Comparison of ENCODE assay signal across 10 cellular contexts in genomic region chr12:47155457-47156166, GRCh38.
DNase-seq lines count a peak whose midpoint lies in the region; ATAC-seq and TF ChIP-seq lines count a peak whose summit lies in the region.
"Had no signal": no experiment of that assay in that cellular context is flagged by ENCODE, and none has a peak within 500 bp of the region (broad histone marks: within the 10 kb centered on the region; RNA-seq: fewer than 3 reads in every experiment).

No MANE protein-coding gene starts in this region.

- in situ Hi-C loops in mammary epithelial cell (cut with MboI; ENCODE audit: low sequenced_read_pairs in 2 of 2), result no loop called here

- no peak overlapping the region for H3K4me2 ChIP-seq in mammary epithelial cell (ENCODE audit: insufficient read depth, low read depth, low read length)

- POLR2A ChIA-PET in MCF 10A (lab: Yijun Ruan, JAX), result interaction anchor here (0.9 to 2.5 kb wide), 2 partner anchors 9 to 67 kb away, joined by 3 to 11 read pairs; no protein-coding TSS in a partner anchor

- no peaks in the 10 kb centered on the region for H4K20me1 ChIP-seq in mammary epithelial cell (ENCODE audit: insufficient read depth, low read length)

- H3K4me1 Mint-ChIP-seq in MCF 10A (ENCODE audit: insufficient read depth, unreplicated experiment), result peaks cover 6% of the 10 kb centered on the region

- H3K9ac ChIP-seq in mammary epithelial cell (ENCODE audit: insufficient read depth, low read length), result no peak overlapping the region

- H3K36me3 Mint-ChIP-seq in MCF 10A (ENCODE audit: insufficient read depth, unreplicated experiment), result no peaks in the 10 kb centered on the region

- intact Hi-C loops in mammary epithelial cell (cut with micrococcal nuclease) (no loop called here), MCF 10A (cut with micrococcal nuclease) (no loop called here)

- peaks cover 8% of the 10 kb centered on the region for H3K9me3 Mint-ChIP-seq in MCF 10A (ENCODE audit: unreplicated experiment)

- H3K4me3 ChIP-seq in mammary epithelial cell (replicated peaks in 1 of 3; ENCODE audit: insufficient read depth in 1 of 3, low read depth in 2 of 3, low read length in 3 of 3) (no peak overlapping the region), fibroblast of villous mesenchyme (ENCODE audit: low read depth, low read length) (no peak overlapping the region), thoracic aorta (no peak overlapping the region)

- H3K4me1 ChIP-seq in mammary epithelial cell (ENCODE audit: insufficient read depth, low read length), result no peaks in the 10 kb centered on the region
- H3K4me1 ChIP-seq in thoracic aorta (ENCODE audit: control insufficient read depth in 1 of 2, low read depth in 2 of 2), result peaks cover 7 to 15% of the 10 kb centered on the region in 2 donors

- H3K36me3 ChIP-seq in mammary epithelial cell (ENCODE audit: insufficient read depth, low read length), result no peaks in the 10 kb centered on the region
- no peaks in the 10 kb centered on the region for H3K36me3 ChIP-seq in thoracic aorta

- TF ChIP-seq CTCF in mammary epithelial cell (conservative IDR thresholded peaks at IDR 0.05 in 1 of 2, IDR thresholded peaks at IDR 0.05 in 1 of 2; ENCODE audit: extremely low read depth in 1 of 2, insufficient read depth in 1 of 2, low read depth in 1 of 2, low read length in 2 of 2), result no peak
- TF ChIP-seq CTCF in MCF 10A (IDR thresholded peaks at IDR 0.05; ENCODE audit: unreplicated experiment), result no peak
- TF ChIP-seq CTCF in VCaP (conservative IDR thresholded peaks at IDR 0.05), result no peak
- TF ChIP-seq CTCF in fibroblast of villous mesenchyme (IDR thresholded peaks at IDR 0.05; ENCODE audit: insufficient read depth, low read depth, low read length), result no peak
- no peak for TF ChIP-seq CTCF in thoracic aorta (IDR thresholded peaks at IDR 0.05)

- BruUV-seq in mammary epithelial cell (replicated peaks; lab: Mats Ljungman, UMichigan) (no TSS peak), MCF 10A (replicated peaks; lab: Mats Ljungman, UMichigan) (no TSS peak)

- CTCF ChIA-PET in mammary epithelial cell (lab: Charles Lee; ENCODE audit: low non-redundant PET) (no interaction called here), MCF 10A (lab: Yijun Ruan, JAX) (interaction anchor here (0.6 kb wide), 1 partner anchor 807 kb away, joined by 3 read pairs; no protein-coding TSS in a partner anchor)

- H3K9me3 ChIP-seq in mammary epithelial cell (replicated peaks; ENCODE audit: insufficient read depth, low read length), result no peaks in the 10 kb centered on the region
- H3K9me3 ChIP-seq in thoracic aorta, result no peaks in the 10 kb centered on the region

- no peak overlapping the region for H3K27ac Mint-ChIP-seq in MCF 10A (ENCODE audit: low read depth, unreplicated experiment)

- H3K79me2 ChIP-seq in mammary epithelial cell (ENCODE audit: insufficient read depth, low read length), result no peaks in the 10 kb centered on the region

- DNase-seq in mammary epithelial cell (peak; percentile 17), MCF 10A (ENCODE audit: unreplicated experiment) (no peak), fibroblast of villous mesenchyme (ENCODE audit: low read depth) (peak; percentile 30), thoracic aorta (ENCODE audit: low spot score) (no peak), CD1c-positive myeloid dendritic cell (ENCODE audit: extremely low spot score) (no peak), GDM1 (lab: John Stamatoyannopoulos, UW) (no peak)
- DNase-seq: foreskin melanocyte had no signal

- ATAC-seq in thoracic aorta (ENCODE audit: insufficient number of reproducible peaks, low FRiP score, low read depth) (no peak), HG02938 (IDR thresholded peaks at IDR 0.05; ENCODE audit: unreplicated experiment) (no peak)

- WGBS in mammary epithelial cell (ENCODE audit: low coverage, missing lambda C conversion rate), result 75% methylated on average over 3 of the region's 3 CpGs

- dilution Hi-C loops in mammary epithelial cell (cut with HindIII; ENCODE audit: low sequenced_read_pairs), result no loop called here

- H3K4me3 Mint-ChIP-seq in MCF 10A (ENCODE audit: unreplicated experiment), result no peak overlapping the region

- H3K27ac ChIP-seq in mammary epithelial cell (ENCODE audit: insufficient read depth, low read depth, low read length) (no peak overlapping the region), VCaP (peak overlapping the region; percentile 53), thoracic aorta (peak overlapping the region; percentile 29 to 45)
- H3K27ac ChIP-seq: C4-2B had no signal

- no peaks in the 10 kb centered on the region for H3K27me3 ChIP-seq in mammary epithelial cell (ENCODE audit: insufficient read depth, low read length)
- no peaks in the 10 kb centered on the region for H3K27me3 ChIP-seq in thoracic aorta (replicated peaks; ENCODE audit: insufficient read depth)

- H2AFZ ChIP-seq in mammary epithelial cell (ENCODE audit: low read depth, low read length), result no peak overlapping the region

- no peaks in the 10 kb centered on the region for H3K27me3 Mint-ChIP-seq in MCF 10A (ENCODE audit: insufficient read depth, unreplicated experiment)

Comparison
In these comparisons a context has a peak if more than half of its experiments do, and no peak if none do; other contexts are left out.
1. DNase-seq: peak in mammary epithelial cell (single experiment) and fibroblast of villous mesenchyme (single experiment); none in MCF 10A (single experiment), thoracic aorta (single experiment), CD1c-positive myeloid dendritic cell (single experiment) and GDM1 (single experiment).